In genomic region chr11:68751331-68751856, GRCh38 we compare ENCODE assay signal across 1 cellular context.
TF ChIP-seq lines count a peak whose summit lies in the region.

TSS of gene TESMIN (minus strand) at chr11:68751520. CDS start at chr11:68750660, 860 bp downstream.

TF ChIP-seq in WTC11, 78 proteins besides CTCF, POLR2A, EP300 and RAD21 (continued from another document):
- TF ChIP-seq USF1 (CRISPR knock-in tag; IDR thresholded peaks at IDR 0.05) (no peak), E2F5 (CRISPR knock-in tag; IDR thresholded peaks at IDR 0.05) (no peak), NFYB (CRISPR knock-in tag; conservative IDR thresholded peaks at IDR 0.05; ENCODE audit: low read depth) (0 out of 2 replicates have a peak, but pooled peaks have one; percentile 3), GRHL2 (CRISPR knock-in tag; IDR thresholded peaks at IDR 0.05; ENCODE audit: insufficient replicate concordance, severe bottlenecking) (no peak), HMGXB4 (CRISPR knock-in tag; IDR thresholded peaks at IDR 0.05) (no peak), E2F4 (CRISPR knock-in tag; IDR thresholded peaks at IDR 0.05; ENCODE audit: borderline replicate concordance, low read depth) (no peak), TEAD1 (CRISPR knock-in tag; IDR thresholded peaks at IDR 0.05) (peak; percentile 55; the same call in 1 of the 2 replicates), NR2C2 (CRISPR knock-in tag; IDR thresholded peaks at IDR 0.05) (no peak), OVOL2 (CRISPR knock-in tag; IDR thresholded peaks at IDR 0.05; ENCODE audit: borderline replicate concordance) (no peak), PRRX2 (CRISPR knock-in tag; IDR thresholded peaks at IDR 0.05) (no peak), ZNF425 (CRISPR knock-in tag; conservative IDR thresholded peaks at IDR 0.05) (no peak), ZMAT4 (CRISPR knock-in tag; IDR thresholded peaks at IDR 0.05) (no peak), ZNF138 (CRISPR knock-in tag; conservative IDR thresholded peaks at IDR 0.05) (no peak)
